In the genomic region with DNA sequence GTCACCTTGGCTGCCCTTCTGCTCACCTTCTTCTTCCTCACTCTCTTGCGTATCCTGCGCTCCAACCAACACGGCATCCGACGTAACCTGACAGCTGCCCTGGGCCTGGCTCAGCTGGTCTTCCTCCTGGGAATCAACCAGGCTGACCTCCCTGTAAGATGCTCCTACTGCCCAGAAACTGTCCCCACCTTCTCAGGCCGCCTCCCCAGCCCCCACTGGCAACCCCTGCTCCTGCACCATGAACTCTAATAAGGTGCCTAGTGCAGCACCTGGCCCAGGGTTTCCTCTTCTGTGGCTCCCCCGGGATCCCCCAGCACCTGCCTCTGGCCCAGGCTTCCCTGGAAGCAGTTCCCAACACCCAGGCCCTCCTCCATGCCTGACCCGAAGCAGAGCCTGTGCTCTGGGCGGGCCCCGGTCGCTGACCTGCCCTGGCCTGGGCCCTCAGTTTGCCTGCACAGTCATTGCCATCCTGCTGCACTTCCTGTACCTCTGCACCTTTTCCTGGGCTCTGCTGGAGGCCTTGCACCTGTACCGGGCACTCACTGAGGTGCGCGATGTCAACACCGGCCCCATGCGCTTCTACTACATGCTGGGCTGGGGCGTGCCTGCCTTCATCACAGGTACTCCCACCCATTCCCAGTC, we compare ENCODE assay signal across 23 cellular contexts. TPM values are rescaled to one million over a fixed set of nuclear protein-coding genes. Genes with fewer than 3 reads are reported as not detected.
"Had no signal": no experiment of that assay in that cellular context is flagged by ENCODE, and none has a peak within 500 bp of the region (broad histone marks: within the 10 kb centered on the region; RNA-seq: fewer than 3 reads in every experiment).

No MANE protein-coding gene starts in this region.

- H3K36me3 ChIP-seq: adrenal gland, right lobe of liver, upper lobe of right lung had no signal

- FAIRE-seq: bronchial epithelial cell had no signal

- H3K4me1 ChIP-seq: adrenal gland had no signal

- H3K27me3 ChIP-seq: adrenal gland, foreskin keratinocyte, hepatocyte, right lobe of liver, upper lobe of right lung had no signal

- DNase-seq: activated CD4-positive, alpha-beta memory T cell treated with anti-CD3 and anti-CD28 coated beads, Interleukin-2, amount 10 ng/mL, durations not matched to agents 7 days and 5 days; activated CD4-positive, alpha-beta T cell treated with anti-CD3 and anti-CD28 coated beads, Interleukin-2, amount 10 ng/mL, durations not matched to agents 24 days and 14 days; activated gamma-delta T cell treated with Interleukin-2 at 50 U/mL for 16 hours; adrenal gland; effector CD8-positive, alpha-beta T cell; foreskin keratinocyte; immature natural killer cell; kidney glomerular epithelial cell; nucleus accumbens; SK-N-SH; stimulated activated CD4-positive, alpha-beta T cell treated with anti-CD3 and anti-CD28 coated beads, Interleukin-2, amount 100 ng/mL, for 24 hours; stimulated activated naive B cell treated with anti-CD40 and anti-IgM and Interleukin-4, amounts not matched to agents 10 μg/mL and 1 μg/mL and 100 μg/mL, for 72 hours; upper lobe of right lung had no signal

- H3K4me3 ChIP-seq: adrenal gland, hepatocyte, right lobe of liver, skin epidermis, upper lobe of right lung had no signal

- H2AFZ ChIP-seq: hepatocyte had no signal

- ATAC-seq: activated CD4-positive, CD25-positive, alpha-beta regulatory T cell treated with anti-CD3 and anti-CD28 coated beads, Interleukin-2, amount 50 U/mL, for 24 hours; foreskin keratinocyte; stimulated activated naive B cell treated with anti-CD40 and anti-IgM and Interleukin-4, amounts not matched to agents 10 μg/mL and 1 μg/mL and 100 μg/mL, for 72 hours; upper lobe of right lung had no signal

- H3K9ac ChIP-seq: SK-N-SH had no signal

- H3K27ac ChIP-seq: adrenal gland, foreskin keratinocyte, hepatocyte, right lobe of liver, skin epidermis, upper lobe of right lung had no signal

- H3K79me2 ChIP-seq: hepatocyte had no signal

- H3K9me3 ChIP-seq: adrenal gland, right lobe of liver, SK-N-SH, upper lobe of right lung had no signal

- H3K4me2 ChIP-seq: hepatocyte, SK-N-SH had no signal

RNA-seq across cellular contexts. Expression of a gene that starts 36.7 kb away (rescaled TPM):
- total RNA-seq: activated CD4-positive, alpha-beta memory T cell treated with anti-CD3 and anti-CD28 coated beads, Interleukin-2, amount 10 ng/mL, durations not matched to agents 7 days and 5 days; activated CD4-positive, alpha-beta T cell treated with anti-CD3 and anti-CD28 coated beads, Interleukin-2, amount 10 ng/mL, durations not matched to agents 24 days and 14 days; activated T-helper 1 cell treated with anti-CD3 and anti-CD28 coated beads, Interleukin-12 subunit alpha, Interleukin-12 subunit beta, Interleukin-2, Interleukin-4 antibody, amounts not matched to agents 30 ng/mL and 10 ng/mL and 1 ng/mL, durations not matched to agents 14 hours and 24 hours and 36 hours; liver; mononuclear cell; myocyte; right lobe of liver; T-helper 2 cell treated with Interferon-gamma antibody and Interleukin-4, amounts not matched to agents 100 ng/mL and 5 ng/mL, for 36 hours had no signal
- polyA plus RNA-seq: immature natural killer cell, liver had no signal
